Comparison of ENCODE assay signal across 8 cellular contexts in genomic region chr20:51525241-51526104, GRCh38. TPM values are rescaled to one million over a fixed set of nuclear protein-coding genes. Genes with fewer than 3 reads are reported as not detected.
DNase-seq lines count a peak whose midpoint lies in the region; ATAC-seq and TF ChIP-seq lines count a peak whose summit lies in the region.

No MANE protein-coding gene starts in this region.

- peak overlapping the region in 1 of 4 donors; percentile 37 for H3K27ac ChIP-seq in esophagus muscularis mucosa (replicated peaks in 1 of 4)

- intact Hi-C loops in esophagus muscularis mucosa (cut with DNase I): no loop called here

- peaks cover 46% of the 10 kb centered on the region for H3K36me3 Mint-ChIP-seq in T-helper 2 cell treated with Interferon-gamma antibody and Interleukin-4, amounts not matched to agents 5 μg/mL and 100 μg/mL, for 36 hours (ENCODE audit: low read depth)

- H3K4me1 Mint-ChIP-seq in T-helper 2 cell treated with Interferon-gamma antibody and Interleukin-4, amounts not matched to agents 5 μg/mL and 100 μg/mL, for 36 hours (ENCODE audit: low read depth): peaks cover 62% of the 10 kb centered on the region

- H3K27ac Mint-ChIP-seq in T-helper 2 cell treated with Interferon-gamma antibody and Interleukin-4, amounts not matched to agents 5 μg/mL and 100 μg/mL, for 36 hours: peak overlapping the region; percentile 88

- 63% methylated on average over 19 of the region's 20 CpGs for WGBS in esophagus muscularis mucosa

- ATAC-seq in GM19463 (IDR thresholded peaks at IDR 0.05; ENCODE audit: unreplicated experiment): peak; percentile 49

- no peak for TF ChIP-seq POLR2A in esophagus muscularis mucosa (IDR thresholded peaks at IDR 0.05; ENCODE audit: low read depth)

- peaks cover 0 to 33% (median 26%) of the 10 kb centered on the region in 4 donors for H3K4me1 ChIP-seq in esophagus muscularis mucosa

- H3K27me3 ChIP-seq in esophagus muscularis mucosa: no peaks in the 10 kb centered on the region

- H3K9me3 ChIP-seq in esophagus muscularis mucosa: no peaks in the 10 kb centered on the region

- peak overlapping the region in 2 of 4 donors; percentile 7 to 36 for H3K4me3 ChIP-seq in esophagus muscularis mucosa

- no peaks in the 10 kb centered on the region for H3K27me3 Mint-ChIP-seq in T-helper 2 cell treated with Interferon-gamma antibody and Interleukin-4, amounts not matched to agents 5 μg/mL and 100 μg/mL, for 36 hours (ENCODE audit: low read depth)

- peaks cover 4 to 13% (median 8%) of the 10 kb centered on the region in 4 donors for H3K36me3 ChIP-seq in esophagus muscularis mucosa

- no peak for TF ChIP-seq EP300 in esophagus muscularis mucosa (IDR thresholded peaks at IDR 0.05)

- H3K9me3 Mint-ChIP-seq in T-helper 2 cell treated with Interferon-gamma antibody and Interleukin-4, amounts not matched to agents 5 μg/mL and 100 μg/mL, for 36 hours: no peaks in the 10 kb centered on the region

- TF ChIP-seq CTCF in esophagus muscularis mucosa (IDR thresholded peaks at IDR 0.05): no peak

- peak overlapping the region; percentile 73 for H3K4me3 Mint-ChIP-seq in T-helper 2 cell treated with Interferon-gamma antibody and Interleukin-4, amounts not matched to agents 5 μg/mL and 100 μg/mL, for 36 hours

- peak; percentile 47 for DNase-seq in T-helper 2 cell treated with Interferon-gamma antibody and Interleukin-4, amounts not matched to agents 5 μg/mL and 100 μg/mL, for 36 hours (ENCODE audit: low spot score)
- peak; percentile 64 for DNase-seq in dermis blood vessel endothelial cell
- DNase-seq in stimulated activated CD4-positive, alpha-beta T cell treated with anti-CD3 and anti-CD28 coated beads, Interleukin-12 subunit alpha, Interleukin-12 subunit beta, amount 100 ng/mL, for 4 hours: peak; percentile 52
- no peak for DNase-seq in esophagus muscularis mucosa (ENCODE audit: extremely low spot score)
- DNase-seq in NCI-H446 (lab: John Stamatoyannopoulos, UW): no peak
- DNase-seq in NCI-H446 treated with DMSO at 0.1 percent for 48 hours (lab: John Stamatoyannopoulos, UW): no peak
- no peak for DNase-seq in NCI-H1048 (lab: John Stamatoyannopoulos, UW)

RNA-seq across cellular contexts. Expression of gene NFATC2, which starts 17.0 kb away (rescaled TPM):
- total RNA-seq in dermis blood vessel endothelial cell (4.8 and 8.8 TPM in 2 replicates), esophagus muscularis mucosa (10 to 100 TPM in 3 of 4 donors, 1 to 10 TPM in 1; 8.8 to 15.6 (median 13.0) TPM)

Comparison
In these comparisons a context has a peak if more than half of its experiments do, and no peak if none do; other contexts are left out.
1. DNase-seq: peak in T-helper 2 cell treated with Interferon-gamma antibody and Interleukin-4, amounts not matched to agents 5 μg/mL and 100 μg/mL, for 36 hours (single experiment), dermis blood vessel endothelial cell (single experiment) and stimulated activated CD4-positive, alpha-beta T cell treated with anti-CD3 and anti-CD28 coated beads, Interleukin-12 subunit alpha, Interleukin-12 subunit beta, amount 100 ng/mL, for 4 hours (single experiment); none in esophagus muscularis mucosa (single experiment), NCI-H446 (0 of 2), NCI-H446 treated with DMSO at 0.1 percent for 48 hours (single experiment) and NCI-H1048 (single experiment).